ENCODE assay signal across 22 cellular contexts in the genomic region with DNA sequence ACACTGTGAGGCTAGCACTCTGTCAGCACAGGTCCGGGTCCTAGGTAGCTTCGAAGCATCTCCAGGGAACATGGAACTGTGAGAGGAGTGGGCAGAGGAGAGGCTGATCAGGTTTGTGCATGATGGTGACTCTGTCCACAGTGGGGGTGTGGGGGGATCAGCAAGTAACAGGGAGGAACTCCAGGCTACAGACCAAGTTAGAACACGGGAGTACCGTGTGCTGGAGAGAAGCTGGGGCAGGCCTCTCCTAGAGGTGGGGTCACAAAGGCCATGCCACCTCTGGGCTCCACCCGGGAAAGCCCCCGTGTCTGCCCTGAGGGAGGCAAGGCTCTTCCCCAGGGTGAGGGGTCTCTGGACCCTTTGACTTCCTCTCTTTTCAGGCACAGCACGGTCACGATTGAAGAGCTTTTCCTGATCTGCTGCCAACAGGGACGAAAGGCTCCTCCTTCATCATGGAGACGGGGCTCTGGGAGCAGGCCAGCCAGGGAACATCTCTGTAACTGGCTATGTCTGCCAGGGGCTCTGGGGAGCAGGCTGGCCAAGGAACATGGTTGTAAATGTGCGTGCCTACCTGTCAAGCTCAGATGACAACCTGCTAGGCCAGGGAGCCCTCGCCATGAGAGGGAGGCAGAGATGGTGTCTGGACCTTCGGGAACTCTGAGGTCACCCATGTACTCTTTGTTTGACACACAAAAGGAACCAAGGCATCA.
"Had no signal": no experiment of that assay in that cellular context is flagged by ENCODE, and none has a peak within 500 bp of the region (broad histone marks: within the 10 kb centered on the region; RNA-seq: fewer than 3 reads in every experiment).

No MANE protein-coding gene starts in this region.

- ATAC-seq: activated CD4-positive, CD25-positive, alpha-beta regulatory T cell treated with anti-CD3 and anti-CD28 coated beads, Interleukin-2, amount 50 U/mL, for 24 hours; activated CD8-positive, alpha-beta T cell treated with anti-CD3 and anti-CD28 coated beads for 36 hours; activated T-cell treated with anti-CD3 and anti-CD28 coated beads, Interleukin-2, amount 50 U/mL, for 72 hours; Panc1 had no signal

- H3K9me3 Mint-ChIP-seq: activated CD8-positive, alpha-beta T cell treated with anti-CD3 and anti-CD28 coated beads for 36 hours; activated naive CD4-positive, alpha-beta T cell treated with anti-CD3 and anti-CD28 coated beads, Interleukin-2, amount 10 ng/mL, durations not matched to agents 7 days and 5 days; activated naive CD8-positive, alpha-beta T cell treated with anti-CD3 and anti-CD28 coated beads for 36 hours; activated T-cell treated with anti-CD3 and anti-CD28 coated beads, Interleukin-2, amount 50 U/mL, for 72 hours; activated T-helper 2 cell treated with anti-CD3 and anti-CD28 coated beads, Interferon-gamma antibody, Interleukin-2, Interleukin-4, amounts not matched to agents 10 μg/mL and 5 μg/mL and 100 μg/mL, durations not matched to agents 14 hours and 24 hours and 36 hours; T-helper 1 cell treated with Interleukin-12 subunit alpha and Interleukin-12 subunit beta and Interleukin-4 antibody, amounts not matched to agents 30 μg/mL and 1 μg/mL, for 36 hours had no signal

- H3K27me3 Mint-ChIP-seq: activated naive CD4-positive, alpha-beta T cell treated with anti-CD3 and anti-CD28 coated beads, Interleukin-2, amount 10 ng/mL, durations not matched to agents 7 days and 5 days had no signal

- H3K4me3 Mint-ChIP-seq: activated CD8-positive, alpha-beta T cell treated with anti-CD3 and anti-CD28 coated beads for 36 hours; activated naive CD4-positive, alpha-beta T cell treated with anti-CD3 and anti-CD28 coated beads, Interleukin-2, amount 10 ng/mL, durations not matched to agents 7 days and 5 days; activated naive CD8-positive, alpha-beta T cell treated with anti-CD3 and anti-CD28 coated beads for 36 hours; activated T-cell treated with anti-CD3 and anti-CD28 coated beads, Interleukin-2, amount 50 U/mL, for 72 hours; T-helper 1 cell treated with Interleukin-12 subunit alpha and Interleukin-12 subunit beta and Interleukin-4 antibody, amounts not matched to agents 30 μg/mL and 1 μg/mL, for 36 hours had no signal

- H3K36me3 Mint-ChIP-seq: activated naive CD4-positive, alpha-beta T cell treated with anti-CD3 and anti-CD28 coated beads, Interleukin-2, amount 10 ng/mL, durations not matched to agents 7 days and 5 days; activated naive CD8-positive, alpha-beta T cell treated with anti-CD3 and anti-CD28 coated beads for 36 hours had no signal

- H3K4me1 Mint-ChIP-seq: activated naive CD4-positive, alpha-beta T cell treated with anti-CD3 and anti-CD28 coated beads, Interleukin-2, amount 10 ng/mL, durations not matched to agents 7 days and 5 days; activated naive CD8-positive, alpha-beta T cell treated with anti-CD3 and anti-CD28 coated beads for 36 hours had no signal

- H3K27ac Mint-ChIP-seq: activated CD8-positive, alpha-beta T cell treated with anti-CD3 and anti-CD28 coated beads for 36 hours; activated naive CD4-positive, alpha-beta T cell treated with anti-CD3 and anti-CD28 coated beads, Interleukin-2, amount 10 ng/mL, durations not matched to agents 7 days and 5 days; activated naive CD8-positive, alpha-beta T cell treated with anti-CD3 and anti-CD28 coated beads for 36 hours; activated T-cell treated with anti-CD3 and anti-CD28 coated beads, Interleukin-2, amount 50 U/mL, for 72 hours; activated T-helper 2 cell treated with anti-CD3 and anti-CD28 coated beads, Interferon-gamma antibody, Interleukin-2, Interleukin-4, amounts not matched to agents 10 μg/mL and 5 μg/mL and 100 μg/mL, durations not matched to agents 14 hours and 24 hours and 36 hours; T-helper 1 cell treated with Interleukin-12 subunit alpha and Interleukin-12 subunit beta and Interleukin-4 antibody, amounts not matched to agents 30 μg/mL and 1 μg/mL, for 36 hours had no signal

- DNase-seq: activated CD4-positive, alpha-beta T cell treated with anti-CD3 and anti-CD28 coated beads for 4 hours; activated CD8-positive, alpha-beta memory T cell treated with anti-CD3 and anti-CD28 coated beads, Interleukin-2, amount 50 U/mL, for 4 hours; activated CD8-positive, alpha-beta T cell treated with anti-CD3 and anti-CD28 coated beads for 36 hours; activated gamma-delta T cell treated with Interleukin-2 at 50 U/mL for 16 hours; activated naive CD4-positive, alpha-beta T cell treated with anti-CD3 and anti-CD28 coated beads, Interleukin-2, amount 10 ng/mL, durations not matched to agents 7 days and 5 days; activated naive CD8-positive, alpha-beta T cell treated with anti-CD3 and anti-CD28 coated beads for 36 hours; activated T-cell treated with anti-CD3 and anti-CD28 coated beads, Interleukin-2, amount 50 U/mL, for 72 hours; cerebellar nuclear complex; Kasumi-1; NCI-H1048; NCI-H1417; NCI-H1930; NCI-H2171; NCI-H2227 treated with DMSO at 0.1 percent for 48 hours; NCI-H526; NCI-H774; OCI-M1; SHP77 treated with DMSO at 0.1 percent for 48 hours had no signal
